17 cellular contexts compared by ENCODE assay signal in the genomic region with DNA sequence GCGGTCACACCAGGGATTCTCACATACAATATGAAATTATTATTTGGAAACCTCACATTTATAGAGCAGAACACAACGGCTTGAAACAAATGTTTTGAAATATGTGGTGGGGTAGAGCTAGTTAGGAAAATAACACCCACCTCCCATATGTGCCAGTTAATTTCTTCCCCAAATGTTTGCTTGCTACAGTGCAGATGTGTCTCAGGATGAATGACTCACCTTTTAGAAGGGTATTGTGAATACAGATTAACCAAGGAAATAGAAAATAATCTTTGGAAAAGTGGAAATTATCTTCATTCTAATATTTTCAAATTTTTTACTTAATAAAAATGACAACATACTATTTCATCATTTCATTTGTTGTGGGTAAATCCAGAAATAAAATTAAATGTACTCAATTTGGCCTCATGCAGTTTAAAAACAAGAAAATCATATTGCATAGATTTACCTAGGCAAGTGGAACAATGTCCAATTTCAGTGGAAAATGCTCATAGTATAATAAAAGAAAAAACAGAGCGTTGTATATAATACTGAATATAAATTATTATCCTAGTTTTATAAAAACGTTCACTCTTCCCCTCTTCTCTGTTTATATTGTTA.
"Had no signal": no experiment of that assay in that cellular context is flagged by ENCODE, and none has a peak within 500 bp of the region (broad histone marks: within the 10 kb centered on the region; RNA-seq: fewer than 3 reads in every experiment).

No MANE protein-coding gene starts in this region.

- H3K27ac Mint-ChIP-seq: dendritic cell treated with granulocyte-macrophage colony-stimulating factor and Interleukin-4, amounts not matched to agents 40 ng/mL and 50 ng/mL, for 4 days; neural progenitor cell had no signal

- H3K9ac ChIP-seq: neural progenitor cell had no signal

- H2AFZ ChIP-seq: neural progenitor cell had no signal

- H3K4me3 ChIP-seq: esophagus squamous epithelium, neural progenitor cell, psoas muscle, right lobe of liver, suprapubic skin had no signal

- H3K4me2 ChIP-seq: neural progenitor cell had no signal

- H3K36me3 ChIP-seq: esophagus squamous epithelium, neural progenitor cell, right lobe of liver, suprapubic skin had no signal

- H3K27ac ChIP-seq: esophagus squamous epithelium, neural progenitor cell, psoas muscle, right lobe of liver, suprapubic skin had no signal

- H3K27me3 Mint-ChIP-seq: dendritic cell treated with granulocyte-macrophage colony-stimulating factor and Interleukin-4, amounts not matched to agents 40 ng/mL and 50 ng/mL, for 4 days; naive thymus-derived CD4-positive, alpha-beta T cell; stimulated activated naive CD8-positive, alpha-beta T cell treated with anti-CD3 and anti-CD28 coated beads, Interleukin-15, amount 100 ng/mL, for 72 hours had no signal

- H3K9me3 ChIP-seq: esophagus squamous epithelium, psoas muscle, right lobe of liver, suprapubic skin had no signal

- DNase-seq: activated naive CD4-positive, alpha-beta T cell treated with Interleukin-2 at 50 U/mL for 16 hours; effector memory CD4-positive, alpha-beta T cell; esophagus squamous epithelium; mesendoderm; naive thymus-derived CD4-positive, alpha-beta T cell; psoas muscle; right lobe of liver; small intestine; stimulated activated CD4-positive, alpha-beta T cell treated with anti-CD3 and anti-CD28 coated beads, Interleukin-4, amount 100 ng/mL, for 1 hour; stimulated activated naive CD8-positive, alpha-beta T cell treated with anti-CD3 and anti-CD28 coated beads, Interleukin-15, amount 100 ng/mL, for 72 hours; T-helper 1 cell; T-helper 9 cell; trophoblast cell had no signal

- FAIRE-seq: small intestine had no signal

- ATAC-seq: activated CD4-positive, CD25-positive, alpha-beta regulatory T cell treated with anti-CD3 and anti-CD28 coated beads, Interleukin-2, amount 50 U/mL, for 24 hours; naive thymus-derived CD4-positive, alpha-beta T cell; psoas muscle; right lobe of liver; stimulated activated naive CD8-positive, alpha-beta T cell treated with anti-CD3 and anti-CD28 coated beads, Interleukin-15, amount 100 ng/mL, for 72 hours had no signal

- H3K4me3 Mint-ChIP-seq: dendritic cell treated with granulocyte-macrophage colony-stimulating factor and Interleukin-4, amounts not matched to agents 40 ng/mL and 50 ng/mL, for 4 days; naive thymus-derived CD4-positive, alpha-beta T cell; neural progenitor cell; stimulated activated naive CD8-positive, alpha-beta T cell treated with anti-CD3 and anti-CD28 coated beads, Interleukin-15, amount 100 ng/mL, for 72 hours had no signal

- H3K4me1 ChIP-seq: esophagus squamous epithelium, neural progenitor cell, psoas muscle, right lobe of liver, suprapubic skin had no signal

- H3K9me3 Mint-ChIP-seq: dendritic cell treated with granulocyte-macrophage colony-stimulating factor and Interleukin-4, amounts not matched to agents 40 ng/mL and 50 ng/mL, for 4 days; naive thymus-derived CD4-positive, alpha-beta T cell; neural progenitor cell; stimulated activated naive CD8-positive, alpha-beta T cell treated with anti-CD3 and anti-CD28 coated beads, Interleukin-15, amount 100 ng/mL, for 72 hours had no signal

- H3K27me3 ChIP-seq: esophagus squamous epithelium, neural progenitor cell, right lobe of liver, suprapubic skin had no signal

- H3K36me3 Mint-ChIP-seq: neural progenitor cell had no signal
